2 cellular contexts compared by ENCODE assay signal in genomic region chr1:39865762-39866161, GRCh38.
TF ChIP-seq lines count a peak whose summit lies in the region.

No MANE protein-coding gene starts in this region.

TF ChIP-seq in HEK293, 187 proteins besides CTCF, POLR2A, EP300 and RAD21 (continued from another document):
- TF ChIP-seq ZNF366 (tag by site-specific recombination; conservative IDR thresholded peaks at IDR 0.05): peak; percentile 99
- no peak for TF ChIP-seq ZNF560 (tag by site-specific recombination; IDR thresholded peaks at IDR 0.05; ENCODE audit: borderline replicate concordance)
- TF ChIP-seq ZNF335 (tag by site-specific recombination; conservative IDR thresholded peaks at IDR 0.05): no peak
- TF ChIP-seq ZNF175 (tag by site-specific recombination; IDR thresholded peaks at IDR 0.05): no peak
- no peak for TF ChIP-seq PRDM10 (tag by site-specific recombination; IDR thresholded peaks at IDR 0.05)
- TF ChIP-seq PRDM1 (tag by site-specific recombination; IDR thresholded peaks at IDR 0.05): peak; percentile 100
- no peak for TF ChIP-seq SCRT2 (tag by site-specific recombination; IDR thresholded peaks at IDR 0.05)
- TF ChIP-seq ZBTB20 (tag by site-specific recombination; IDR thresholded peaks at IDR 0.05): no peak
- no peak for TF ChIP-seq ZNF266 (tag by site-specific recombination; IDR thresholded peaks at IDR 0.05; ENCODE audit: low read depth)

TF ChIP-seq in K562, 482 proteins besides CTCF, POLR2A, EP300 and RAD21:
- TF ChIP-seq, protein P1, sequence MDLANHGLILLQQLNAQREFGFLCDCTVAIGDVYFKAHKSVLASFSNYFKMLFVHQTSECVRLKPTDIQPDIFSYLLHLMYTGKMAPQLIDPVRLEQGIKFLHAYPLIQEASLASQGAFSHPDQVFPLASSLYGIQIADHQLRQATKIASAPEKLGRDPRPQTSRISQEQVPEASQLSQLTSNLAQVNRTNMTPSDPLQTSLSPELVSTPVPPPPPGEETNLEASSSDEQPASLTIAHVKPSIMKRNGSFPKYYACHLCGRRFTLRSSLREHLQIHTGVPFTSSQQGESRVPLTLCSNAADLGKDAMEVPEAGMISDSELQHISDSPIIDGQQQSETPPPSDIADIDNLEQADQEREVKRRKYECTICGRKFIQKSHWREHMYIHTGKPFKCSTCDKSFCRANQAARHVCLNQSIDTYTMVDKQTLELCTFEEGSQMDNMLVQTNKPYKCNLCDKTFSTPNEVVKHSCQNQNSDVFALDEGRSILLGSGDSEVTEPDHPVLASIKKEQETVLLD (IDR thresholded peaks at IDR 0.05): 0 out of 2 replicates have a peak, but pooled peaks have one; percentile 36
- no peak for TF ChIP-seq BCOR (IDR thresholded peaks at IDR 0.05)
- peak; percentile 28; the same call in 1 of the 2 replicates for TF ChIP-seq PHB2 (IDR thresholded peaks at IDR 0.05; ENCODE audit: low read depth)
- peak; percentile 54 for TF ChIP-seq POLR2B (IDR thresholded peaks at IDR 0.05; ENCODE audit: low read depth, partially characterized antibody)
- 0 out of 2 replicates have a peak, but pooled peaks have one; percentile 30 for TF ChIP-seq ZBTB5 (IDR thresholded peaks at IDR 0.05)
- peak; percentile 59 for TF ChIP-seq ARHGAP35 (IDR thresholded peaks at IDR 0.05; ENCODE audit: partially characterized antibody)
- TF ChIP-seq MTA1 (IDR thresholded peaks at IDR 0.05; ENCODE audit: borderline replicate concordance): peak; percentile 50; the same call in 1 of the 2 replicates
- no peak for TF ChIP-seq NR2C2 (CRISPR knock-in tag; IDR thresholded peaks at IDR 0.05)
- TF ChIP-seq NR2C2 (tag; IDR thresholded peaks at IDR 0.05): no peak
- TF ChIP-seq ASH1L (IDR thresholded peaks at IDR 0.05; ENCODE audit: borderline replicate concordance, low read depth, partially characterized antibody): peak; percentile 24
- TF ChIP-seq HLTF (IDR thresholded peaks at IDR 0.05): peak; percentile 59; the same call in 1 of the 2 replicates
- no peak for TF ChIP-seq ZMIZ1 (IDR thresholded peaks at IDR 0.05; ENCODE audit: low read depth in 2 of 2, low read length in 2 of 2)
- peak; percentile 96 for TF ChIP-seq ZNF512 (tag; IDR thresholded peaks at IDR 0.05)
- 0 out of 2 replicates have a peak, but pooled peaks have one; percentile 25 for TF ChIP-seq SMARCA5 (IDR thresholded peaks at IDR 0.05)
- TF ChIP-seq, protein P2, sequence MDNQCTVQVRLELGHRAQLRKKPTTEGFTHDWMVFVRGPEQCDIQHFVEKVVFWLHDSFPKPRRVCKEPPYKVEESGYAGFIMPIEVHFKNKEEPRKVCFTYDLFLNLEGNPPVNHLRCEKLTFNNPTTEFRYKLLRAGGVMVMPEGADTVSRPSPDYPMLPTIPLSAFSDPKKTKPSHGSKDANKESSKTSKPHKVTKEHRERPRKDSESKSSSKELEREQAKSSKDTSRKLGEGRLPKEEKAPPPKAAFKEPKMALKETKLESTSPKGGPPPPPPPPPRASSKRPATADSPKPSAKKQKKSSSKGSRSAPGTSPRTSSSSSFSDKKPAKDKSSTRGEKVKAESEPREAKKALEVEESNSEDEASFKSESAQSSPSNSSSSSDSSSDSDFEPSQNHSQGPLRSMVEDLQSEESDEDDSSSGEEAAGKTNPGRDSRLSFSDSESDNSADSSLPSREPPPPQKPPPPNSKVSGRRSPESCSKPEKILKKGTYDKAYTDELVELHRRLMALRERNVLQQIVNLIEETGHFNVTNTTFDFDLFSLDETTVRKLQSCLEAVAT (IDR thresholded peaks at IDR 0.05): 0 out of 4 replicates have a peak, but pooled peaks of 1 of the 2 experiments have one; percentile 54
- TF ChIP-seq HDGF (IDR thresholded peaks at IDR 0.05): 0 out of 2 replicates have a peak, but pooled peaks have one; percentile 35
- TF ChIP-seq POLR3A (IDR thresholded peaks at IDR 0.05; ENCODE audit: borderline replicate concordance, extremely low read depth, insufficient read depth, insufficient read length): no peak
- no peak for TF ChIP-seq NCOA4 (IDR thresholded peaks at IDR 0.05; ENCODE audit: partially characterized antibody)
- 0 out of 2 replicates have a peak, but pooled peaks have one; percentile 79 for TF ChIP-seq LARP7 (IDR thresholded peaks at IDR 0.05)
- TF ChIP-seq, protein P3, sequence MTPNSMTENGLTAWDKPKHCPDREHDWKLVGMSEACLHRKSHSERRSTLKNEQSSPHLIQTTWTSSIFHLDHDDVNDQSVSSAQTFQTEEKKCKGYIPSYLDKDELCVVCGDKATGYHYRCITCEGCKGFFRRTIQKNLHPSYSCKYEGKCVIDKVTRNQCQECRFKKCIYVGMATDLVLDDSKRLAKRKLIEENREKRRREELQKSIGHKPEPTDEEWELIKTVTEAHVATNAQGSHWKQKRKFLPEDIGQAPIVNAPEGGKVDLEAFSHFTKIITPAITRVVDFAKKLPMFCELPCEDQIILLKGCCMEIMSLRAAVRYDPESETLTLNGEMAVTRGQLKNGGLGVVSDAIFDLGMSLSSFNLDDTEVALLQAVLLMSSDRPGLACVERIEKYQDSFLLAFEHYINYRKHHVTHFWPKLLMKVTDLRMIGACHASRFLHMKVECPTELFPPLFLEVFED (CRISPR knock-in tag; conservative IDR thresholded peaks at IDR 0.05): peak; percentile 73; the same call in 1 of the 2 replicates
- peak; percentile 69; the same call in 1 of the 2 replicates for TF ChIP-seq PTBP1 (IDR thresholded peaks at IDR 0.05; ENCODE audit: low read depth, low read length)
- peak; percentile 57; the same call in 1 of the 2 replicates for TF ChIP-seq THRAP3 (IDR thresholded peaks at IDR 0.05; ENCODE audit: borderline replicate concordance)
- TF ChIP-seq, protein P4, sequence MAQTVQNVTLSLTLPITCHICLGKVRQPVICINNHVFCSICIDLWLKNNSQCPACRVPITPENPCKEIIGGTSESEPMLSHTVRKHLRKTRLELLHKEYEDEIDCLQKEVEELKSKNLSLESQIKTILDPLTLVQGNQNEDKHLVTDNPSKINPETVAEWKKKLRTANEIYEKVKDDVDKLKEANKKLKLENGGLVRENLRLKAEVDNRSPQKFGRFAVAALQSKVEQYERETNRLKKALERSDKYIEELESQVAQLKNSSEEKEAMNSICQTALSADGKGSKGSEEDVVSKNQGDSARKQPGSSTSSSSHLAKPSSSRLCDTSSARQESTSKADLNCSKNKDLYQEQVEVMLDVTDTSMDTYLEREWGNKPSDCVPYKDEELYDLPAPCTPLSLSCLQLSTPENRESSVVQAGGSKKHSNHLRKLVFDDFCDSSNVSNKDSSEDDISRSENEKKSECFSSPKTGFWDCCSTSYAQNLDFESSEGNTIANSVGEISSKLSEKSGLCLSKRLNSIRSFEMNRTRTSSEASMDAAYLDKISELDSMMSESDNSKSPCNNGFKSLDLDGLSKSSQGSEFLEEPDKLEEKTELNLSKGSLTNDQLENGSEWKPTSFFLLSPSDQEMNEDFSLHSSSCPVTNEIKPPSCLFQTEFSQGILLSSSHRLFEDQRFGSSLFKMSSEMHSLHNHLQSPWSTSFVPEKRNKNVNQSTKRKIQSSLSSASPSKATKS (CRISPR knock-in tag; IDR thresholded peaks at IDR 0.05): no peak
- TF ChIP-seq SUPT5H (IDR thresholded peaks at IDR 0.05): 0 out of 2 replicates have a peak, but pooled peaks have one; percentile 23
